Comparison of ENCODE assay signal across 13 cellular contexts in the genomic region with DNA sequence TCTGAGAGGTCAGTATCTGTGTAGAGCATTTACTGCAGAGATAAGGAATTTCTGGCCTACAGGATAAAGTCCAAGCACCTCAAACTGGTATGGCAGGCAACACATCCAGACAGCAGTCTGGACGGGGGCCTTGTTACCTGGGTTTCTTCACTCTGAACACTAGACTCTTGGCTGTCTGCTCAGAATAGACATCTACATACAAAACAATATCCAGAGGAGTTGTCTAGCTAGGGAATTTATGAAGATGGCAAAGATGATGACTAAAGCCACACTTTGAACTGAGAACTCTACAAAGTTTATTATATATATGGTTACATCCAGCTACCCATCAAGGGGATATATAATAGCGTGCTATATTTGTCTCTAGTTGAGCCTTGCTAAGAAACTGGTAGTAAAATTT. TPM values are rescaled to one million over a fixed set of nuclear protein-coding genes. Genes with fewer than 3 reads are reported as not detected.
"Had no signal": no experiment of that assay in that cellular context is flagged by ENCODE, and none has a peak within 500 bp of the region (broad histone marks: within the 10 kb centered on the region; RNA-seq: fewer than 3 reads in every experiment).

No MANE protein-coding gene starts in this region.

- H3K4me1 Mint-ChIP-seq: IgD-negative memory B cell had no signal

- H3K4me3 ChIP-seq: GM23248, HAP-1 had no signal

- H3K27ac Mint-ChIP-seq: HFFc6, IgD-negative memory B cell had no signal

- H3K4me2 ChIP-seq: KMS-11 had no signal

- H3K9me3 Mint-ChIP-seq: HFFc6, IgD-negative memory B cell had no signal

- H3K9me3 ChIP-seq: HAP-1 had no signal

- H3K4me3 Mint-ChIP-seq: HFFc6, IgD-negative memory B cell had no signal

- H2AFZ ChIP-seq: GM23248 had no signal

- H3K36me3 ChIP-seq: HAP-1 had no signal

- DNase-seq: GM23248, GOT3, H7, HFFc6, KBM-7 had no signal

- FAIRE-seq: HepG2 had no signal

- ATAC-seq: HCT116, HepG2 had no signal

- H3K4me1 ChIP-seq: HAP-1 had no signal

- H3K27ac ChIP-seq: GM23248, HL-60, KMS-11 had no signal

RNA-seq across cellular contexts. Expression of a gene that starts 42.1 kb away (rescaled TPM):
- total RNA-seq: GM23248, H4, HepG2, HFFc6, HT1080 had no signal
- polyA plus RNA-seq: GM23248, HepG2, IgD-negative memory B cell had no signal
